19 cellular contexts compared by ENCODE assay signal in the genomic region with DNA sequence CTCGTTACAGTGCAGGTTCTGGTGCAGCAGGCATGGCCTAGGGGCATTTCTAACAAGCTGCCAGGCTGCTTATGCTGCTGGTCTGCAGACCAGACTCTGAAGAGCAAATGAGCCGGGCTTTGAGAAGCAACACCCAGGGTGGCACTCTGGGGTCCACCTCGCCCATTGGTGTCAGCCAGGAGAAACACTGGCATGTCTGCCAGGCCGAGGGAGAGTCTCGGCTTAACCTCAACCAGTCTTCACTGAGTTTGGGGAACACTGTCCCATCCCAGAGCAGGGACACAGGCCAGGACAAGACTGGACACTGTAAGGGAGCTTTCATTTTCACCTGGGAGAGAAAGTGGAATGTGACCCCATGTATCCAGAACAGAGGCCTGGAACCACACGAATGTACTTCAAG.
DNase-seq lines count a peak whose midpoint lies in the region; ATAC-seq and TF ChIP-seq lines count a peak whose summit lies in the region.
"Had no signal": no experiment of that assay in that cellular context is flagged by ENCODE, and none has a peak within 500 bp of the region (broad histone marks: within the 10 kb centered on the region; RNA-seq: fewer than 3 reads in every experiment).

No MANE protein-coding gene starts in this region.

- no peak overlapping the region for H3K4me2 ChIP-seq in neuronal stem cell (ENCODE audit: insufficient read depth, low read length, poor library complexity, severe bottlenecking)
- H3K4me2 ChIP-seq: BLaER1 treated with 17β-estradiol and CSF1 and Interleukin-3, amounts not matched to agents 10 nM and 100 nM had no signal

- H2BK5ac ChIP-seq in neuronal stem cell (ENCODE audit: low read length): no peak overlapping the region

- no peak overlapping the region for H4K8ac ChIP-seq in neuronal stem cell (ENCODE audit: low read depth, low read length)

- H3K27me3 ChIP-seq in left ventricle myocardium inferior (ENCODE audit: low read depth) (no peaks in the 10 kb centered on the region), right cardiac atrium (ENCODE audit: control insufficient read depth, insufficient read depth) (no peaks in the 10 kb centered on the region), body of pancreas (no peaks in the 10 kb centered on the region), neuronal stem cell (ENCODE audit: control insufficient read depth in 3 of 3, insufficient read depth in 3 of 3, low read depth in 1 of 3, low read length in 3 of 3) (no peaks in the 10 kb centered on the region)
- H3K27me3 ChIP-seq: BLaER1 treated with 17β-estradiol and CSF1 and Interleukin-3, amounts not matched to agents 10 nM and 100 nM had no signal

- no peak overlapping the region for H3K14ac ChIP-seq in neuronal stem cell (ENCODE audit: low read length)

- H3K4me3 ChIP-seq in left ventricle myocardium inferior (no peak overlapping the region), right cardiac atrium (ENCODE audit: low read length) (no peak overlapping the region), body of pancreas (no peak overlapping the region), neuronal stem cell (ENCODE audit: low read length in 2 of 2) (peak overlapping the region in 1 of 2 donors; percentile 35)
- H3K4me3 ChIP-seq: BLaER1 treated with 17β-estradiol and CSF1 and Interleukin-3, amounts not matched to agents 10 nM and 100 nM had no signal

- no peaks in the 10 kb centered on the region for H3K27me3 Mint-ChIP-seq in activated CD4-positive, alpha-beta memory T cell treated with anti-CD3 and anti-CD28 coated beads for 36 hours
- H3K27me3 Mint-ChIP-seq: B cell; CD4-positive, alpha-beta T cell had no signal

- CTCF ChIA-PET in activated CD4-positive, alpha-beta memory T cell treated with anti-CD3 and anti-CD28 coated beads for 36 hours (lab: Charles Lee): no interaction called here

- no peaks in the 10 kb centered on the region for H3K79me1 ChIP-seq in neuronal stem cell (ENCODE audit: low read depth, low read length)

- intact Hi-C loops in left ventricle myocardium inferior (cut with micrococcal nuclease): no loop called here
- intact Hi-C loops in right cardiac atrium (cut with DNase I): no loop called here
- intact Hi-C loops in body of pancreas (cut with DNase I): no loop called here
- intact Hi-C loops in activated CD4-positive, alpha-beta memory T cell treated with anti-CD3 and anti-CD28 coated beads for 36 hours (cut with micrococcal nuclease): no loop called here

- POLR2A ChIA-PET in activated CD4-positive, alpha-beta memory T cell treated with anti-CD3 and anti-CD28 coated beads for 36 hours (lab: Charles Lee): no interaction called here

- no peak overlapping the region for H2AK5ac ChIP-seq in neuronal stem cell (ENCODE audit: low read depth, low read length)

- no peak overlapping the region for H3K23ac ChIP-seq in neuronal stem cell (ENCODE audit: low read depth, low read length, poor library complexity)

- no peaks in the 10 kb centered on the region for H3K4me1 Mint-ChIP-seq in activated CD4-positive, alpha-beta memory T cell treated with anti-CD3 and anti-CD28 coated beads for 36 hours (ENCODE audit: low read depth)
- H3K4me1 Mint-ChIP-seq: B cell had no signal

- H2BK120ac ChIP-seq in neuronal stem cell (ENCODE audit: low read depth, low read length): no peak overlapping the region

- no peak for TF ChIP-seq POLR2A in body of pancreas (IDR thresholded peaks at IDR 0.05)

- H3K27ac Mint-ChIP-seq in activated CD4-positive, alpha-beta memory T cell treated with anti-CD3 and anti-CD28 coated beads for 36 hours: no peak overlapping the region
- H3K27ac Mint-ChIP-seq: B cell; CD4-positive, alpha-beta T cell; CD8-positive, alpha-beta T cell had no signal

- peaks cover 45% of the 10 kb centered on the region for H3K4me1 ChIP-seq in left ventricle myocardium inferior
- peaks cover 9% of the 10 kb centered on the region for H3K4me1 ChIP-seq in right cardiac atrium (ENCODE audit: control insufficient read depth, insufficient read depth, low read length)
- no peaks in the 10 kb centered on the region for H3K4me1 ChIP-seq in body of pancreas
- peaks cover 2 to 16% of the 10 kb centered on the region in 2 donors for H3K4me1 ChIP-seq in neuronal stem cell (ENCODE audit: control insufficient read depth in 2 of 2, insufficient read depth in 1 of 2, low read depth in 1 of 2, low read length in 2 of 2)
- H3K4me1 ChIP-seq: Caco-2 had no signal

- TF ChIP-seq CTCF in left ventricle myocardium inferior (IDR thresholded peaks at IDR 0.05; ENCODE audit: borderline replicate concordance) (no peak), body of pancreas (IDR thresholded peaks at IDR 0.05) (no peak)

- no peak overlapping the region for H2AFZ ChIP-seq in neuronal stem cell (ENCODE audit: low read length)

- H3K36me3 Mint-ChIP-seq in activated CD4-positive, alpha-beta memory T cell treated with anti-CD3 and anti-CD28 coated beads for 36 hours: no peaks in the 10 kb centered on the region
- H3K36me3 Mint-ChIP-seq: CD8-positive, alpha-beta T cell had no signal

- no peak overlapping the region for H4K91ac ChIP-seq in neuronal stem cell (ENCODE audit: low read depth, low read length, poor library complexity)

- no peak overlapping the region for H2BK15ac ChIP-seq in neuronal stem cell (ENCODE audit: low read length)

- H3K9ac ChIP-seq in neuronal stem cell (ENCODE audit: low read depth, low read length, poor library complexity): no peak overlapping the region
- H3K9ac ChIP-seq: BLaER1 treated with 17β-estradiol and CSF1 and Interleukin-3, amounts not matched to agents 10 nM and 100 nM had no signal

- H3K4ac ChIP-seq in neuronal stem cell (ENCODE audit: low read length): no peak overlapping the region

- no peak overlapping the region for H2BK12ac ChIP-seq in neuronal stem cell (ENCODE audit: low read length)

- H3K18ac ChIP-seq in neuronal stem cell (ENCODE audit: low read length): peak overlapping the region; percentile 13

- ATAC-seq in right cardiac atrium: no peak
- ATAC-seq in body of pancreas: peak; percentile 9
- ATAC-seq in HG03039 (IDR thresholded peaks at IDR 0.05; ENCODE audit: unreplicated experiment): no peak
- ATAC-seq: CD8-positive, alpha-beta T cell had no signal

- H3K9me3 ChIP-seq in left ventricle myocardium inferior (replicated peaks) (no peaks in the 10 kb centered on the region), right cardiac atrium (ENCODE audit: control insufficient read depth, low read length) (no peaks in the 10 kb centered on the region), body of pancreas (no peaks in the 10 kb centered on the region), neuronal stem cell (replicated peaks in 1 of 2; ENCODE audit: control insufficient read depth in 2 of 2, insufficient read depth in 1 of 2, low read depth in 1 of 2, low read length in 2 of 2) (no peaks in the 10 kb centered on the region)
- H3K9me3 ChIP-seq: BLaER1 treated with 17β-estradiol and CSF1 and Interleukin-3, amounts not matched to agents 10 nM and 100 nM; Caco-2 had no signal

- H3K36me3 ChIP-seq in left ventricle myocardium inferior (peaks cover 21% of the 10 kb centered on the region), body of pancreas (replicated peaks in 1 of 2; ENCODE audit: insufficient read depth in 1 of 2, low read depth in 2 of 2) (no peaks in the 10 kb centered on the region), neuronal stem cell (replicated peaks in 1 of 2; ENCODE audit: control insufficient read depth in 2 of 2, insufficient read depth in 2 of 2, low read length in 2 of 2) (no peaks in the 10 kb centered on the region)
- H3K36me3 ChIP-seq: BLaER1 treated with 17β-estradiol and CSF1 and Interleukin-3, amounts not matched to agents 10 nM and 100 nM had no signal

- DNase-seq in left ventricle myocardium inferior (no peak), right cardiac atrium (no peak), body of pancreas (no peak), ecto neural progenitor cell (ENCODE audit: low spot score) (peak; percentile 22), neuronal stem cell (ENCODE audit: low spot score) (no peak), caudate nucleus (lab: John Stamatoyannopoulos, UW) (no peak)
- no peak for DNase-seq in activated CD4-positive, alpha-beta memory T cell treated with anti-CD3 and anti-CD28 coated beads for 36 hours
- DNase-seq: 8988T; ACHN; Caco-2; Calu3; CD4-positive, alpha-beta T cell; CD8-positive, alpha-beta T cell; DMS79 treated with DMSO at 0.1 percent for 48 hours; GF-D8 had no signal

- H3K9me3 Mint-ChIP-seq in activated CD4-positive, alpha-beta memory T cell treated with anti-CD3 and anti-CD28 coated beads for 36 hours: no peaks in the 10 kb centered on the region
- H3K9me3 Mint-ChIP-seq: CD4-positive, alpha-beta T cell; CD8-positive, alpha-beta T cell had no signal

- WGBS in right cardiac atrium: 92% methylated on average over 6 of the region's 6 CpGs
- 79 to 92% methylated on average over 6 of the region's 6 CpGs for WGBS in body of pancreas, 2 donors
- no CpG with 5 or more reads among the region's 6 CpGs for WGBS in neuronal stem cell (ENCODE audit: extremely low coverage in 2 of 2, insufficient read length in 2 of 2, insufficient replicate concordance in 1 of 2), 2 donors

- H3K4me3 Mint-ChIP-seq in activated CD4-positive, alpha-beta memory T cell treated with anti-CD3 and anti-CD28 coated beads for 36 hours: no peak overlapping the region
- H3K4me3 Mint-ChIP-seq: B cell; CD4-positive, alpha-beta T cell; CD8-positive, alpha-beta T cell had no signal

- H3K27ac ChIP-seq in left ventricle myocardium inferior (replicated peaks) (peak overlapping the region; percentile 20), right cardiac atrium (ENCODE audit: low read length) (no peak overlapping the region), body of pancreas (no peak overlapping the region), neuronal stem cell (replicated peaks; ENCODE audit: low read length) (no peak overlapping the region), caudate nucleus (ENCODE audit: low read depth, low read length) (no peak overlapping the region)
- H3K27ac ChIP-seq: BLaER1 treated with 17β-estradiol and CSF1 and Interleukin-3, amounts not matched to agents 10 nM and 100 nM; C4-2B had no signal
